ENCODE assay signal across 10 cellular contexts in the genomic region with DNA sequence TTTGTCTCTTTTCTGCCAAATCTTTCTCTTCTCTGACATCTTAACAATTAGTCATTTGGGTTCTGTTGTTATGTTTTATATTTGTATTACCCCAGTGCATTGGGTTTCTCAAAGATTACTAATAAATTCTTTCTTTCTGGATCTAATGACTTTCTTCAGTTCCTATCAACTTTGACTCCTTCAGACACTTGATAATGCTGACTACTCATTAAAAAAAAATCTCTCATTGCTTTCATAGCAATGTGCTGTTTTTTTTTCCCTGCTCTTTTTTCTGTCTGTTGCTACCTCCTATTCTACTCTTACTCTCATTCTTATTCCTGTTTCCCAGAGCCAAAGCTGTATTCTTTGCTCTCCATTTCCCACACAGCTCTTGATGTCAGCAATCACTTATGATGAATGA.
"Had no signal": no experiment of that assay in that cellular context is flagged by ENCODE, and none has a peak within 500 bp of the region (broad histone marks: within the 10 kb centered on the region; RNA-seq: fewer than 3 reads in every experiment).

No MANE protein-coding gene starts in this region.

- H2AFZ ChIP-seq: GM23248 had no signal

- ATAC-seq: HCT116 had no signal

- H3K4me2 ChIP-seq: KMS-11 had no signal

- H3K9me3 ChIP-seq: HAP-1 had no signal

- DNase-seq: GM23248, H7, HFFc6, IMR-90, Karpas-422, KBM-7 had no signal

- H3K4me3 ChIP-seq: GM23248, HAP-1 had no signal

- H3K36me3 ChIP-seq: HAP-1 had no signal

- H3K4me3 Mint-ChIP-seq: HFFc6 had no signal

- H3K9ac ChIP-seq: GM23248, KMS-11 had no signal

- H3K27ac Mint-ChIP-seq: HFFc6 had no signal

- H3K27ac ChIP-seq: GM23248, HL-60, KMS-11 had no signal
